In genomic region chr16:2156025-2156848, GRCh38 we compare ENCODE assay signal across 1 cellular context.
TF ChIP-seq lines count a peak whose summit lies in the region.

No MANE protein-coding gene starts in this region.

TF ChIP-seq in HepG2, 621 proteins besides CTCF, POLR2A, EP300 and RAD21 (continues in another document):
- no peak for TF ChIP-seq ATF7 (IDR thresholded peaks at IDR 0.05)
- TF ChIP-seq ATF7 (CRISPR knock-in tag; IDR thresholded peaks at IDR 0.05) = no peak
- 0 out of 2 replicates have a peak, but pooled peaks have one; percentile 27 for TF ChIP-seq NCOR1 (IDR thresholded peaks at IDR 0.05; ENCODE audit: borderline replicate concordance, low read length)
- no peak for TF ChIP-seq ZNF225 (CRISPR knock-in tag; IDR thresholded peaks at IDR 0.05)
- TF ChIP-seq ZNF337 (CRISPR knock-in tag; IDR thresholded peaks at IDR 0.05; ENCODE audit: borderline replicate concordance, low read depth) = no peak
- no peak for TF ChIP-seq HDAC6 (IDR thresholded peaks at IDR 0.05; ENCODE audit: low read depth, low read length)
- 0 out of 2 replicates have a peak, but pooled peaks have one; percentile 12 for TF ChIP-seq HDAC1 (CRISPR knock-in tag; IDR thresholded peaks at IDR 0.05)
- TF ChIP-seq MBNL3 (CRISPR knock-in tag; conservative IDR thresholded peaks at IDR 0.05) = no peak
- 0 out of 4 replicates have a peak, but pooled peaks of 1 of the 2 experiments have one; percentile 20 for TF ChIP-seq HMGXB4 (CRISPR knock-in tag; IDR thresholded peaks at IDR 0.05; ENCODE audit: borderline replicate concordance in 1 of 2, low read depth in 1 of 2)
- TF ChIP-seq ZNF557 (CRISPR knock-in tag; IDR thresholded peaks at IDR 0.05) = no peak
- TF ChIP-seq JUN (CRISPR knock-in tag; IDR thresholded peaks at IDR 0.05) = no peak
- 0 out of 2 replicates have a peak, but pooled peaks have one; percentile 6 for TF ChIP-seq SKIL (CRISPR knock-in tag; IDR thresholded peaks at IDR 0.05; ENCODE audit: borderline replicate concordance)
- TF ChIP-seq KLF12 (CRISPR knock-in tag; IDR thresholded peaks at IDR 0.05; ENCODE audit: borderline replicate concordance) = 0 out of 2 replicates have a peak, but pooled peaks have one; percentile 7
- 0 out of 2 replicates have a peak, but pooled peaks have one; percentile 13 for TF ChIP-seq ZNF546 (CRISPR knock-in tag; conservative IDR thresholded peaks at IDR 0.05)
- TF ChIP-seq KDM5A (IDR thresholded peaks at IDR 0.05; ENCODE audit: borderline replicate concordance, low read length) = peak; percentile 34; the same call in 1 of the 2 replicates
- TF ChIP-seq ZBTB20 (CRISPR knock-in tag; IDR thresholded peaks at IDR 0.05; ENCODE audit: borderline replicate concordance, low read depth) = no peak
- TF ChIP-seq KLF11 (CRISPR knock-in tag; IDR thresholded peaks at IDR 0.05) = 0 out of 2 replicates have a peak, but pooled peaks have one; percentile 15
- TF ChIP-seq POLR2G (IDR thresholded peaks at IDR 0.05; ENCODE audit: low read depth, low read length) = peak; percentile 35; the same call in 1 of the 2 replicates
- peak; percentile 46; the same call in 1 of the 2 replicates for TF ChIP-seq POLR2AphosphoS5 (IDR thresholded peaks at IDR 0.05; ENCODE audit: low read depth, low read length)
- 0 out of 2 replicates have a peak, but pooled peaks have one; percentile 16 for TF ChIP-seq YEATS4 (CRISPR knock-in tag; IDR thresholded peaks at IDR 0.05; ENCODE audit: borderline replicate concordance)
- TF ChIP-seq SIN3A (IDR thresholded peaks at IDR 0.05; ENCODE audit: borderline replicate concordance, low read depth, low read length) = peak; percentile 27; the same call in 1 of the 2 replicates
- peak; percentile 41; the same call in 1 of the 2 replicates for TF ChIP-seq ZBTB7B (CRISPR knock-in tag; IDR thresholded peaks at IDR 0.05)
- TF ChIP-seq ZFP36 (IDR thresholded peaks at IDR 0.05; ENCODE audit: borderline replicate concordance, low read depth, low read length, partially characterized antibody) = no peak
- TF ChIP-seq GATAD1 (CRISPR knock-in tag; IDR thresholded peaks at IDR 0.05) = no peak
- TF ChIP-seq ZEB1 (IDR thresholded peaks at IDR 0.05; ENCODE audit: insufficient replicate concordance, low read depth) = peak; percentile 30
- no peak for TF ChIP-seq ZIK1 (CRISPR knock-in tag; IDR thresholded peaks at IDR 0.05; ENCODE audit: borderline replicate concordance, low read depth)
- TF ChIP-seq HDAC2 (CRISPR knock-in tag; IDR thresholded peaks at IDR 0.05) = no peak
- TF ChIP-seq MXD1 (CRISPR knock-in tag; IDR thresholded peaks at IDR 0.05) = peak; percentile 65; the same call in 1 of the 2 replicates
- no peak for TF ChIP-seq NFE2L2 (IDR thresholded peaks at IDR 0.05; ENCODE audit: low read length)
- peak; percentile 20; the same call in 1 of the 2 replicates for TF ChIP-seq ZNF350 (CRISPR knock-in tag; IDR thresholded peaks at IDR 0.05; ENCODE audit: borderline replicate concordance, low read depth)
- TF ChIP-seq ZNF800 (CRISPR knock-in tag; IDR thresholded peaks at IDR 0.05) = 0 out of 2 replicates have a peak, but pooled peaks have one; percentile 15
- 0 out of 2 replicates have a peak, but pooled peaks have one; percentile 47 for TF ChIP-seq ZNF776 (CRISPR knock-in tag; IDR thresholded peaks at IDR 0.05)
- TF ChIP-seq PBX3 (CRISPR knock-in tag; IDR thresholded peaks at IDR 0.05; ENCODE audit: borderline replicate concordance) = no peak
- no peak for TF ChIP-seq SRSF9 (IDR thresholded peaks at IDR 0.05; ENCODE audit: borderline replicate concordance, insufficient read depth, low read depth, low read length, poor library complexity, severe bottlenecking)
- TF ChIP-seq CERS6 (CRISPR knock-in tag; IDR thresholded peaks at IDR 0.05) = no peak
- TF ChIP-seq ZNF441 (CRISPR knock-in tag; IDR thresholded peaks at IDR 0.05; ENCODE audit: borderline replicate concordance) = no peak
- TF ChIP-seq ZNF574 (CRISPR knock-in tag; IDR thresholded peaks at IDR 0.05) = 0 out of 2 replicates have a peak, but pooled peaks have one; percentile 12
- TF ChIP-seq ZBTB42 (CRISPR knock-in tag; IDR thresholded peaks at IDR 0.05) = no peak
- peak; percentile 57; the same call in 1 of the 2 replicates for TF ChIP-seq UBTF (CRISPR knock-in tag; IDR thresholded peaks at IDR 0.05)
- TF ChIP-seq TFE3 (CRISPR knock-in tag; IDR thresholded peaks at IDR 0.05) = no peak
- 0 out of 2 replicates have a peak, but pooled peaks have one; percentile 15 for TF ChIP-seq NFKB2 (CRISPR knock-in tag; IDR thresholded peaks at IDR 0.05; ENCODE audit: borderline replicate concordance)
- no peak for TF ChIP-seq ZNF543 (CRISPR knock-in tag; IDR thresholded peaks at IDR 0.05)
- peak; percentile 66 for TF ChIP-seq PATZ1 (CRISPR knock-in tag; IDR thresholded peaks at IDR 0.05)
- TF ChIP-seq TBX2 (CRISPR knock-in tag; IDR thresholded peaks at IDR 0.05; ENCODE audit: borderline replicate concordance) = no peak
- no peak; the same call in 1 of the 2 replicates for TF ChIP-seq TMF1 (CRISPR knock-in tag; IDR thresholded peaks at IDR 0.05; ENCODE audit: low read depth)
